1 cellular context compared by ENCODE assay signal in the genomic region with DNA sequence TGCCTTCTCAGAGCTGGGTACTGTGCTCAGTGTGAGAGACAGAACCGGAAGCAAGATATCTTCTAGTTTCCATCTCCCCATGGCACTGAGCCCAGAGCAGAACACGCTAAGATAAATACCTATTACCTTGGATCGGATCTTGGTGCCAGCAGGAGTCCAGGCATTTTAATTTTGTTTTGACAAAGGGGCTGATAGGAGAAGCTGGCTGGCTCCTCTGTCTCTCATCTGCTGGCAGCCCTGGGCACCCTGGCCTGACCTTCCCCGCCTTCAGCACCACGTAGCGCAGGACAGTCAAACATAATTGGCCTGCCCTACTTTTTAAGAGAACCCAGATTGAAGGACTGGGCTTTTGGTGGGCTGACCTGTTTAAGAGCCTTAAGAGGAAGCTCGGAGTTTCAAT.
TF ChIP-seq lines count a peak whose summit lies in the region.

No MANE protein-coding gene starts in this region.

TF ChIP-seq in HepG2, 621 proteins besides CTCF, POLR2A, EP300 and RAD21 (continued from another document):
- TF ChIP-seq, protein P1, sequence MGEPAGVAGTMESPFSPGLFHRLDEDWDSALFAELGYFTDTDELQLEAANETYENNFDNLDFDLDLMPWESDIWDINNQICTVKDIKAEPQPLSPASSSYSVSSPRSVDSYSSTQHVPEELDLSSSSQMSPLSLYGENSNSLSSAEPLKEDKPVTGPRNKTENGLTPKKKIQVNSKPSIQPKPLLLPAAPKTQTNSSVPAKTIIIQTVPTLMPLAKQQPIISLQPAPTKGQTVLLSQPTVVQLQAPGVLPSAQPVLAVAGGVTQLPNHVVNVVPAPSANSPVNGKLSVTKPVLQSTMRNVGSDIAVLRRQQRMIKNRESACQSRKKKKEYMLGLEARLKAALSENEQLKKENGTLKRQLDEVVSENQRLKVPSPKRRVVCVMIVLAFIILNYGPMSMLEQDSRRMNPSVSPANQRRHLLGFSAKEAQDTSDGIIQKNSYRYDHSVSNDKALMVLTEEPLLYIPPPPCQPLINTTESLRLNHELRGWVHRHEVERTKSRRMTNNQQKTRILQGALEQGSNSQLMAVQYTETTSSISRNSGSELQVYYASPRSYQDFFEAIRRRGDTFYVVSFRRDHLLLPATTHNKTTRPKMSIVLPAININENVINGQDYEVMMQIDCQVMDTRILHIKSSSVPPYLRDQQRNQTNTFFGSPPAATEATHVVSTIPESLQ (CRISPR knock-in tag; conservative IDR thresholded peaks at IDR 0.05) = no peak
- TF ChIP-seq ZNF513 (CRISPR knock-in tag; conservative IDR thresholded peaks at IDR 0.05) = no peak
- no peak for TF ChIP-seq ZNF292 (CRISPR knock-in tag; IDR thresholded peaks at IDR 0.05; ENCODE audit: borderline replicate concordance, low read depth)
- no peak for TF ChIP-seq SATB2 (CRISPR knock-in tag; IDR thresholded peaks at IDR 0.05)
- TF ChIP-seq CCDC6 (CRISPR knock-in tag; IDR thresholded peaks at IDR 0.05) = no peak
- TF ChIP-seq EED (CRISPR knock-in tag; IDR thresholded peaks at IDR 0.05) = no peak
